33 cellular contexts compared by ENCODE assay signal in the genomic region with DNA sequence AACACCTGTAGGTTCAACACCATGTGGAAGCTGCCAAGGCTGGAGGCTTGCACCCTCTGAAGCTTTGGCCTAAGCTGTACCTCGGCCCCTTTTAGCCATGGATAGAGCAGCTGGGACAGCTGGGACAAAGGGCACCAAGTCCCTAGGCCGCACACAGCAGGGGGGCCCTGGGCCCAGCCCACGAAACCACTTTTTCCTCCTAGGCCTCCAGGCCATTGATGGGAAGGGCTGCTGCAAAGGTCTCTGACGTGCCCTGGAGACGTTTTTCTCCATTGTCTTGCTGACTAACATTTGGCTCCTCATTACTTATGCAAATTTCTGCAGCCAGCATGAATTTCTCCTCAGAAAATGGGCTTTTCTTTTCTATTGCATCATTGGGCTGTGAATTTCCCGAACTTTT. TPM values are rescaled to one million over a fixed set of nuclear protein-coding genes. Genes with fewer than 3 reads are reported as not detected.
"Had no signal": no experiment of that assay in that cellular context is flagged by ENCODE, and none has a peak within 500 bp of the region (broad histone marks: within the 10 kb centered on the region; RNA-seq: fewer than 3 reads in every experiment).

No MANE protein-coding gene starts in this region.

- H3K27ac Mint-ChIP-seq: activated B cell treated with CpG ODN at 0.5 μM for 24 hours; activated CD8-positive, alpha-beta T cell treated with anti-CD3 and anti-CD28 coated beads for 36 hours; activated naive CD8-positive, alpha-beta T cell treated with anti-CD3 and anti-CD28 coated beads for 36 hours; activated naive CD8-positive, alpha-beta T cell treated with anti-CD3 and anti-CD28 coated beads, Interleukin-2, amount 50 U/mL, for 24 hours; activated T-helper 17 cell treated with anti-CD3 and anti-CD28 coated beads, Interleukin-2, amount 50 U/mL, for 72 hours; effector memory CD8-positive, alpha-beta T cell; T-helper 17 cell; T-helper 2 cell treated with Interferon-gamma antibody and Interleukin-4, amounts not matched to agents 5 μg/mL and 100 μg/mL, for 36 hours had no signal

- H3K9me3 Mint-ChIP-seq: activated T-helper 17 cell treated with anti-CD3 and anti-CD28 coated beads, Interleukin-2, amount 50 U/mL, for 72 hours; effector memory CD8-positive, alpha-beta T cell had no signal

- H3K36me3 Mint-ChIP-seq: activated naive CD8-positive, alpha-beta T cell treated with anti-CD3 and anti-CD28 coated beads for 36 hours had no signal

- H3K27ac ChIP-seq: adrenal gland, body of pancreas, esophagus muscularis mucosa, gastroesophageal sphincter, WERI-Rb-1 had no signal

- H3K4me3 ChIP-seq: adrenal gland, body of pancreas, esophagus muscularis mucosa, gastroesophageal sphincter had no signal

- ATAC-seq: activated CD4-positive, CD25-positive, alpha-beta regulatory T cell treated with anti-CD3 and anti-CD28 coated beads, Interleukin-2, amount 50 U/mL, for 24 hours; activated CD8-positive, alpha-beta T cell treated with anti-CD3 and anti-CD28 coated beads for 36 hours; activated naive CD8-positive, alpha-beta T cell treated with anti-CD3 and anti-CD28 coated beads, Interleukin-2, amount 50 U/mL, for 24 hours; activated T-cell treated with anti-CD3 and anti-CD28 coated beads, Interleukin-2, amount 50 U/mL, for 4 hours; activated T-helper 17 cell treated with anti-CD3 and anti-CD28 coated beads, Interleukin-2, amount 50 U/mL, for 72 hours; body of pancreas; effector memory CD8-positive, alpha-beta T cell; gastroesophageal sphincter; T-helper 17 cell had no signal

- H3K36me3 ChIP-seq: adrenal gland, esophagus muscularis mucosa, gastroesophageal sphincter, WERI-Rb-1 had no signal

- H3K27me3 ChIP-seq: adrenal gland, body of pancreas, esophagus muscularis mucosa, gastroesophageal sphincter had no signal

- DNase-seq: activated B cell treated with CpG ODN at 0.5 μM for 24 hours; activated CD4-positive, alpha-beta T cell treated with anti-CD3 and anti-CD28 coated beads for 48 hours; activated CD4-positive, alpha-beta T cell treated with anti-CD3 and anti-CD28 coated beads, Interleukin-2, amount 50 U/mL, for 1 hour; activated CD4-positive, alpha-beta T cell treated with anti-CD3 and anti-CD28 coated beads, Interleukin-2, amount 50 U/mL, for 48 hours; activated CD8-positive, alpha-beta memory T cell treated with anti-CD3 and anti-CD28 coated beads for 24 hours; activated CD8-positive, alpha-beta T cell treated with anti-CD3 and anti-CD28 coated beads for 36 hours; activated effector memory CD4-positive, alpha-beta T cell treated with Interleukin-2 at 50 U/mL for 16 hours; activated gamma-delta T cell treated with Interleukin-2 at 50 U/mL for 16 hours; activated naive CD4-positive, alpha-beta T cell treated with anti-CD3 and anti-CD28 coated beads, Interleukin-2, amount 50 U/mL, for 16 hours; activated naive CD4-positive, alpha-beta T cell treated with Interleukin-2 at 50 U/mL for 16 hours; activated naive CD8-positive, alpha-beta T cell treated with anti-CD3 and anti-CD28 coated beads for 36 hours; activated naive CD8-positive, alpha-beta T cell treated with anti-CD3 and anti-CD28 coated beads, Interleukin-2, amount 50 U/mL, for 24 hours; activated T-cell treated with anti-CD3 and anti-CD28 coated beads, Interleukin-2, amount 50 U/mL, for 4 hours; adrenal gland; amygdala; aorta; body of pancreas; caudate nucleus; cortex of kidney; dermis blood vessel endothelial cell; effector CD4-positive, alpha-beta T cell; effector memory CD8-positive, alpha-beta T cell; erythroblast; foreskin melanocyte; T-helper 1 cell; T-helper 17 cell; T1000; WERI-Rb-1 had no signal

- H3K9me3 ChIP-seq: adrenal gland, body of pancreas had no signal

- H3K4me1 ChIP-seq: adrenal gland, body of pancreas, esophagus muscularis mucosa, gastroesophageal sphincter had no signal

RNA-seq across cellular contexts. Expression of a gene that starts 13.7 kb away (rescaled TPM):
- total RNA-seq: activated B cell treated with CpG ODN at 0.5 μM for 24 hours had no signal
